Comparison of ENCODE assay signal across 8 cellular contexts in genomic region chr10:77582710-77583115, GRCh38.
A peak's percentile ranks its signal among the peaks of the same experiment; 100 is the strongest.
DNase-seq lines count a peak whose midpoint lies in the region; ATAC-seq and FAIRE-seq lines count a peak whose summit lies in the region.

No MANE protein-coding gene starts in this region.

- in situ Hi-C loops in ACHN (cut with HindIII; ENCODE audit: low pct_ligation_motif_present, low pct_unique_long_range_greater_than_20kb, low sequenced_read_pairs) = no loop called here

- ATAC-seq in HG03108 (IDR thresholded peaks at IDR 0.05; ENCODE audit: unreplicated experiment) = no peak

- FAIRE-seq in GM19239 (lab: Jason Lieb, UNC) = no peak

- peak; percentile 92 for DNase-seq in ACHN
- DNase-seq in HK-2 (ENCODE audit: unreplicated experiment) = peak; percentile 87
- peak; percentile 90 for DNase-seq in T1000 (lab: John Stamatoyannopoulos, UW)
- peak; percentile 88 for DNase-seq in glomerular visceral epithelial cell (ENCODE audit: extremely low spot score)
- no peak for DNase-seq in NCI-H748 (lab: John Stamatoyannopoulos, UW; ENCODE audit: unreplicated experiment)
- no peak for DNase-seq in GM19239 (ENCODE audit: insufficient read length, low spot score)
- DNase-seq in stimulated activated CD4-positive, alpha-beta T cell treated with anti-CD3 and anti-CD28 coated beads, Interleukin-15, amount 100 ng/mL, for 24 hours = no peak

Comparison
In these comparisons a context has a peak if more than half of its experiments do, and no peak if none do; other contexts are left out.
1. DNase-seq: peak in ACHN (single experiment), HK-2 (single experiment), T1000 (single experiment) and glomerular visceral epithelial cell (single experiment); none in NCI-H748 (single experiment), GM19239 (single experiment) and stimulated activated CD4-positive, alpha-beta T cell treated with anti-CD3 and anti-CD28 coated beads, Interleukin-15, amount 100 ng/mL, for 24 hours (single experiment).